Comparison of ENCODE assay signal across 9 cellular contexts in the genomic region with DNA sequence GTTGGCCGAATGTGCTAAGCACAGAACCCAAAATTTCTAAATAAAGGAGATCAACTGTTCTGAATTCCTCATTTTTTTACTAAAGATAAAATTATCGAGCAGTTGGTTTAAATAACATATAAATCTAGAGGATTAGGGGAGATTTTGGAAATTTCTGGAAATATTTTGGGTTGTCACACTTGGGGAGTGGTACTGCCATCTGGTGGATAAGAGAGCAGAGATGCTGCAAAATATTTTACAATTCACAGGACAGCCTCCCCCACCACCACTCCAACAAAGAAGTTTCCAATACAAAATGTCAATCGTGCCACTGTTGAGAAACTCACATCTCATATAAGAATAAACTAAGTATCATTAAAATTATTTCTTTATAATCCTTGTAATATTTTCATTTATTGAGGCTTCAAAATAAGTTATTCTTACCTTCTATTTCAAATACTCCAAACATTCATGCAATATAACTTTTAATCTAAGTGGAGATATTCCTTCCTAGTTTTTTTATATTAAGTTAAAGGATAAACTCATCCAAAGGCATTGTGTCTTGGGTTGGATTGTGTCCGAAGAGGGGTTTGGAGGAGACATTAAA. TPM values are rescaled to one million over a fixed set of nuclear protein-coding genes. Genes with fewer than 3 reads are reported as not detected.
DNase-seq lines count a peak whose midpoint lies in the region; ATAC-seq lines count a peak whose summit lies in the region.
"Had no signal": no experiment of that assay in that cellular context is flagged by ENCODE, and none has a peak within 500 bp of the region (broad histone marks: within the 10 kb centered on the region; RNA-seq: fewer than 3 reads in every experiment).

No MANE protein-coding gene starts in this region.

- no peak overlapping the region for H3K4me2 ChIP-seq in mesendoderm (ENCODE audit: low read length)

- no peak overlapping the region for H2AK5ac ChIP-seq in mesendoderm (ENCODE audit: low read length)

- no peaks in the 10 kb centered on the region for H3K4me1 ChIP-seq in mesendoderm (ENCODE audit: control insufficient read depth, low read depth, low read length)

- no peak overlapping the region for H3K27ac ChIP-seq in mesendoderm (ENCODE audit: low read depth, low read length)

- no peak overlapping the region for H3K18ac ChIP-seq in mesendoderm (ENCODE audit: low read length)

- H3K9ac ChIP-seq in mesendoderm (ENCODE audit: low read length), result no peak overlapping the region

- no peak overlapping the region for H3K4me3 ChIP-seq in mesendoderm (ENCODE audit: low read length)
- no peak overlapping the region for H3K4me3 ChIP-seq in MG63

- H4K5ac ChIP-seq in mesendoderm (ENCODE audit: low read length), result no peak overlapping the region

- H3K36me3 ChIP-seq in mesendoderm (ENCODE audit: control insufficient read depth, insufficient read depth, low read length) (no peaks in the 10 kb centered on the region), MG63 (no peaks in the 10 kb centered on the region)

- no peak for ATAC-seq in GM18519 (IDR thresholded peaks at IDR 0.05; ENCODE audit: low FRiP score, unreplicated experiment)

- no peak overlapping the region for H2BK15ac ChIP-seq in mesendoderm (replicated peaks; ENCODE audit: low read depth)

- no peak overlapping the region for H2BK5ac ChIP-seq in mesendoderm (ENCODE audit: low read length)

- no peak overlapping the region for H3K56ac ChIP-seq in mesendoderm (ENCODE audit: low read length)

- H3K79me2 ChIP-seq in mesendoderm (ENCODE audit: control insufficient read depth, insufficient read depth, low read length), result no peaks in the 10 kb centered on the region

- no peak overlapping the region for H4K8ac ChIP-seq in mesendoderm (ENCODE audit: low read depth, low read length)

- no peak overlapping the region for H3K23ac ChIP-seq in mesendoderm (ENCODE audit: low read length)

- no CpG with 5 or more reads among the region's 4 CpGs for WGBS in mesendoderm (ENCODE audit: extremely low coverage, insufficient coverage, low lambda C conversion rate)

- no peak overlapping the region for H3K4ac ChIP-seq in mesendoderm (ENCODE audit: low read depth, low read length)

- no peaks in the 10 kb centered on the region for H3K79me1 ChIP-seq in mesendoderm (ENCODE audit: low read length)

- DNase-seq in EL (peak; percentile 15), NAMALWA (ENCODE audit: low spot score) (peak; percentile 38), dermis microvascular lymphatic vessel endothelial cell (ENCODE audit: low read depth in 2 of 2) (peak; percentile 27 to 52), mesendoderm (peak; percentile 32), MG63 (no peak)
- DNase-seq in stimulated activated CD4-positive, alpha-beta T cell treated with anti-CD3 and anti-CD28 coated beads, Interleukin-4, amount 100 ng/mL, for 4 hours, result no peak
- no peak for DNase-seq in activated CD4-positive, CD25-positive, alpha-beta regulatory T cell (lab: John Stamatoyannopoulos, UW)

- H2BK120ac ChIP-seq in mesendoderm (ENCODE audit: low read depth, low read length), result no peak overlapping the region

- H3K9me3 ChIP-seq in MG63, result no peaks in the 10 kb centered on the region; the same call in 1 of the 2 replicates

- H3K27me3 ChIP-seq in mesendoderm (ENCODE audit: insufficient read depth, low read length, poor library complexity), result no peaks in the 10 kb centered on the region
- H3K27me3 ChIP-seq in MG63, result no peaks in the 10 kb centered on the region

RNA-seq across cellular contexts. Expression of gene ABCA8, which starts 17.0 kb away (rescaled TPM):
- under 0.01 and 0.13 TPM in 2 replicates for total RNA-seq in dermis microvascular lymphatic vessel endothelial cell
- polyA plus RNA-seq in mesendoderm (2013, experiment 1 of 2), result not detected
- polyA plus RNA-seq in mesendoderm (2013, experiment 2 of 2), result not detected
- total RNA-seq in MG63 (2014; rRNA removed; shearing (Covaris generic); ENCODE audit: low replicate concordance), result 1.8 and 10.0 TPM in 2 replicates
- polyA plus RNA-seq: IgD-negative memory B cell had no signal

Comparison
In these comparisons a context has a peak if more than half of its experiments do, and no peak if none do; other contexts are left out.
1. DNase-seq: peak in EL (single experiment), NAMALWA (single experiment), dermis microvascular lymphatic vessel endothelial cell (2 of 2) and mesendoderm (single experiment); none in stimulated activated CD4-positive, alpha-beta T cell treated with anti-CD3 and anti-CD28 coated beads, Interleukin-4, amount 100 ng/mL, for 4 hours (0 of 2), MG63 (single experiment) and activated CD4-positive, CD25-positive, alpha-beta regulatory T cell (0 of 4).